Comparison of ENCODE assay signal across 16 cellular contexts in the genomic region with DNA sequence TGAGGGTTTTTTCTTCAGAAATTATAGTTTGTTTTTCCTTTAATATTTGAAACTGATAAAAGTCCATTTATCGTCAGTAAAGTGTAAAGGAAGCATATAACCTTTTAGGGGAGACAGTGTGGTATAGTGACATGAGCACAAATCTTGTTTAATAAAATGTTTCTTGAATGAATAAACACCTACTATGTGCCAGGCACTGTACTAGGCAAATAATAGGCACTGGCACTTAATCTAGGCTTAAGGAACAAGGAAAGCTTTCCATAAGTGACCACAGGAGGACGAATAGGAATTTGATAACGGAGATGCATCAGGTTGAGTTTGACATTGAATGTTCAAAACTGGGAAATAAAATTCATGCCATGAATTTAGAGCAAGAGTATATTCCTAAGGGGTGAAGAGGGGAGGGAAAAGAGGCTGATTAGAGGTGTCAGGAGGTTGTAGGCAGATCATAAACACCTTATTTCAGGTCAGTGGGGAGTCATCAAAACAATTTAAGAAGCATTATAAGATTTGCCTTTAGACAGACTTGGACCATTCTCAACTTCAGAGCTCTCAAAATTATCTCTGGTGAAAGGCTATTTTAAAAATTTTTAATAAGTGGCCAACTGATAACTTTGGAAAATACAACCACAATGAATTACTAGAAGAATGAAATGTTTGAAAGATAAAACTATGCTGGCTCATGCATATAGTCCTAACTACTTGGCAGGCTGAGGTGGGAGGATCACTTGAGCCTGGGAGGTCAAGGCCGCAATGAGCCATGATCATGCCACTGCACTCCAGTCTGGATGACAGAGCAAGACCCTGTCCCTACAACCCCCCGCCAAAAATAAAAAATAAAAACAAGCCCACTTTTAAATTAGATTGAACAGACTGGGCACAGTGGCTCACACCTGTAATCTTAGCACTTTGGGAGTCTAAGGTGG.
"Had no signal": no experiment of that assay in that cellular context is flagged by ENCODE, and none has a peak within 500 bp of the region (broad histone marks: within the 10 kb centered on the region; RNA-seq: fewer than 3 reads in every experiment).

No MANE protein-coding gene starts in this region.

- H3K36me3 ChIP-seq: brain microvascular endothelial cell, esophagus squamous epithelium had no signal

- DNase-seq: activated CD4-positive, alpha-beta memory T cell treated with anti-CD3 and anti-CD28 coated beads, Interleukin-2, amount 10 ng/mL, durations not matched to agents 7 days and 5 days; activated CD4-positive, alpha-beta T cell treated with anti-CD3 and anti-CD28 coated beads for 4 hours; activated effector memory CD4-positive, alpha-beta T cell treated with Interleukin-2 at 50 U/mL for 16 hours; activated T-cell treated with anti-CD3 and anti-CD28 coated beads, Interleukin-2, amount 50 U/mL, for 24 hours; brain microvascular endothelial cell; effector CD8-positive, alpha-beta T cell; esophagus squamous epithelium; foreskin fibroblast; glutamatergic neuron; stimulated activated CD4-positive, alpha-beta T cell treated with anti-CD3 and anti-CD28 coated beads, Interleukin-2, amount 100 ng/mL, for 48 hours; substantia nigra; trophoblast cell had no signal

- H3K27ac Mint-ChIP-seq: activated CD4-positive, alpha-beta memory T cell treated with anti-CD3 and anti-CD28 coated beads, Interleukin-2, amount 10 ng/mL, durations not matched to agents 7 days and 5 days; activated naive CD4-positive, alpha-beta T cell treated with anti-CD3 and anti-CD28 coated beads, Interleukin-2, amount 50 U/mL, for 24 hours; activated T-cell treated with anti-CD3 and anti-CD28 coated beads, Interleukin-2, amount 50 U/mL, for 24 hours; mesothelial cell of epicardium; stimulated activated memory B cell treated with anti-CD40 and anti-IgM and Interleukin-4, amounts not matched to agents 10 μg/mL and 1 μg/mL and 100 μg/mL, for 72 hours had no signal

- H3K4me3 Mint-ChIP-seq: activated CD4-positive, alpha-beta memory T cell treated with anti-CD3 and anti-CD28 coated beads, Interleukin-2, amount 10 ng/mL, durations not matched to agents 7 days and 5 days; activated naive CD4-positive, alpha-beta T cell treated with anti-CD3 and anti-CD28 coated beads, Interleukin-2, amount 50 U/mL, for 24 hours; activated T-cell treated with anti-CD3 and anti-CD28 coated beads, Interleukin-2, amount 50 U/mL, for 24 hours; mesothelial cell of epicardium; stimulated activated memory B cell treated with anti-CD40 and anti-IgM and Interleukin-4, amounts not matched to agents 10 μg/mL and 1 μg/mL and 100 μg/mL, for 72 hours had no signal

- H3K27me3 Mint-ChIP-seq: activated CD4-positive, alpha-beta memory T cell treated with anti-CD3 and anti-CD28 coated beads, Interleukin-2, amount 10 ng/mL, durations not matched to agents 7 days and 5 days; activated naive CD4-positive, alpha-beta T cell treated with anti-CD3 and anti-CD28 coated beads, Interleukin-2, amount 50 U/mL, for 24 hours; activated T-cell treated with anti-CD3 and anti-CD28 coated beads, Interleukin-2, amount 50 U/mL, for 24 hours; stimulated activated memory B cell treated with anti-CD40 and anti-IgM and Interleukin-4, amounts not matched to agents 10 μg/mL and 1 μg/mL and 100 μg/mL, for 72 hours had no signal

- H3K27ac ChIP-seq: brain microvascular endothelial cell, esophagus squamous epithelium had no signal

- H3K4me3 ChIP-seq: esophagus squamous epithelium, lung had no signal

- H3K27me3 ChIP-seq: brain microvascular endothelial cell, esophagus squamous epithelium had no signal

- ATAC-seq: stimulated activated memory B cell treated with anti-CD40 and anti-IgM and Interleukin-4, amounts not matched to agents 10 μg/mL and 1 μg/mL and 100 μg/mL, for 72 hours had no signal

- H3K9me3 ChIP-seq: esophagus squamous epithelium had no signal

- H3K9me3 Mint-ChIP-seq: activated CD4-positive, alpha-beta memory T cell treated with anti-CD3 and anti-CD28 coated beads, Interleukin-2, amount 10 ng/mL, durations not matched to agents 7 days and 5 days; activated naive CD4-positive, alpha-beta T cell treated with anti-CD3 and anti-CD28 coated beads, Interleukin-2, amount 50 U/mL, for 24 hours; activated T-cell treated with anti-CD3 and anti-CD28 coated beads, Interleukin-2, amount 50 U/mL, for 24 hours; mesothelial cell of epicardium; stimulated activated memory B cell treated with anti-CD40 and anti-IgM and Interleukin-4, amounts not matched to agents 10 μg/mL and 1 μg/mL and 100 μg/mL, for 72 hours had no signal
